3 cellular contexts compared by ENCODE assay signal in the genomic region with DNA sequence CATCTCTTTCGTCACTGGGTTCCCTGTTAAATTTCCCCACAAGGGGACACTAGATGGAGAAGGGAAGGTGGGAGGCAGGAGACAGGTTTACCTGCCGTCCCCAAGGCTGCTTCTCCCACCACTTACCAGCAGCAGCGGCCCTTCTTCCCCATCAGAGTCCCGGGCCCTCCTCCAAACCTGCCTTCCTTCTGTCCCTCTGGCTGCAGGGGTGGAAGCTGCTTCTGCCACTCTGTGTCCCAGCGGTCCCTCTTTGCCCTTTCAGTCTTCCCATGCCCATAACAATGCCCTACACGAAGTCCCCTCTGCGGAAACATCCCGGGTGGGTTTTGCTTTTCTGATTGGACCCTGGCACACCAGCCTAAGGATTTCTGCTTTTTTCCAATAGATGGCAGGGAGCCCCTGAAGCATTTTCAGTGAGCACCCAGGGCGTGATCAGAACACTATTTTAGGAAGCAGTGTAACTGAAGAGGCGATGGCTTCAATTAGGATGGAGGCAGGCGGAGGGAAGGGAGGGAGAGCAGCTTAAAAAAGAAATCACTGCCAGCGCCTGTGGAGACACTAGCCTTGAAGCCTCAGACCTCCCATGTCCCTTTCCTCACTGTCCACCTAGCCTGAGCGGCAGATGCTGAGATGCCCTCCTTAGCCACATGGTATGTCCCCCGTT. TPM values are rescaled to one million over a fixed set of nuclear protein-coding genes. Genes with fewer than 3 reads are reported as not detected.
"Had no signal": no experiment of that assay in that cellular context is flagged by ENCODE, and none has a peak within 500 bp of the region (broad histone marks: within the 10 kb centered on the region; RNA-seq: fewer than 3 reads in every experiment).

No MANE protein-coding gene starts in this region.

RNA-seq across cellular contexts. Expression of a gene that starts 26.3 kb away (rescaled TPM):
- total RNA-seq: activated CD8-positive, alpha-beta T cell treated with anti-CD3 and anti-CD28 coated beads for 36 hours; T-helper 1 cell treated with Interleukin-12 subunit alpha and Interleukin-12 subunit beta and Interleukin-4 antibody, amounts not matched to agents 30 ng/mL and 1 ng/mL, for 36 hours had no signal
- polyA plus RNA-seq: naive thymus-derived CD4-positive, alpha-beta T cell had no signal
